Comparison of ENCODE assay signal across 8 cellular contexts in the genomic region with DNA sequence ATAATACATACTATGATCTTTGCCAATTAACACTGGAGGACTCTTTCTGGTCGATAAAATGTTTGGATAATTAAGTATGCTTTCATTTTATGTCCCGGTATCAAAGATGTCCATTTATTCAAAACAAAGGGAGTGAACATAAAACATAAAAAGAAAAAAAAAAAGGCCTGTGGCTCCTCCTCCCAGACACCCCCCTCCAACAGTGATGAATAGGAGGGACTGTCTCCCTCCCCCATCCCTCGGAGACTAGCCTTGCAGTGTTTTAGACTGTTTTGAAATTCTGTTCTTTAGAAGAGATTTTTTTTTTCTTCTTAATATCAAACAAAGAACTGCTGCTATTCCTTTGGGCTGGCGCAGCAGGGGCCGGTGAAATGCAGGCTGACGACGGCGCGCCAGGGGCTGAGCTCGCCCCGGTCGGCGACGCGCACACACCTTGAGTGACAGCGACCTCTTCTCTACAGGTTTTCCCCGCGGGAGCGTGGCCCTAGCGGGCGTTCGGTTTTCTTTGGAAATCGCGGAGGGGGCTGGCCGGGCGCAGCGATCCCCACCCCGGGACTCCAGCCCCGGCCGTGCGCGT. TPM values are rescaled to one million over a fixed set of nuclear protein-coding genes. Genes with fewer than 3 reads are reported as not detected.
DNase-seq lines count a peak whose midpoint lies in the region; ATAC-seq, FAIRE-seq and TF ChIP-seq lines count a peak whose summit lies in the region.

A gene with protein sequence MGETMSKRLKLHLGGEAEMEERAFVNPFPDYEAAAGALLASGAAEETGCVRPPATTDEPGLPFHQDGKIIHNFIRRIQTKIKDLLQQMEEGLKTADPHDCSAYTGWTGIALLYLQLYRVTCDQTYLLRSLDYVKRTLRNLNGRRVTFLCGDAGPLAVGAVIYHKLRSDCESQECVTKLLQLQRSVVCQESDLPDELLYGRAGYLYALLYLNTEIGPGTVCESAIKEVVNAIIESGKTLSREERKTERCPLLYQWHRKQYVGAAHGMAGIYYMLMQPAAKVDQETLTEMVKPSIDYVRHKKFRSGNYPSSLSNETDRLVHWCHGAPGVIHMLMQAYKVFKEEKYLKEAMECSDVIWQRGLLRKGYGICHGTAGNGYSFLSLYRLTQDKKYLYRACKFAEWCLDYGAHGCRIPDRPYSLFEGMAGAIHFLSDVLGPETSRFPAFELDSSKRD (plus strand): TSS at position 235 of the 577 bp plus-strand sequence. CDS start 689 bp downstream, outside the sequence.

- no peak for TF ChIP-seq RAD21 in A549 (conservative IDR thresholded peaks at IDR 0.05 in 1 of 2, IDR thresholded peaks at IDR 0.05 in 1 of 2)

- H3K27ac ChIP-seq in A549, result peak within 1 kb of the TSS; percentile 99
- H3K27ac ChIP-seq in foreskin keratinocyte, result peak within 1 kb of the TSS; percentile 98

- H3K27me3 Mint-ChIP-seq in activated T-cell treated with anti-CD3 and anti-CD28 coated beads, Interleukin-2, amount 50 U/mL, for 72 hours (ENCODE audit: low read depth), result peaks cover 4% of the 10 kb centered on the region

- peak within 1 kb of the TSS; percentile 90 for H3K27ac Mint-ChIP-seq in activated T-cell treated with anti-CD3 and anti-CD28 coated beads, Interleukin-2, amount 50 U/mL, for 72 hours

- no peak for TF ChIP-seq EP300 in A549 (IDR thresholded peaks at IDR 0.05)

- peak within 1 kb of the TSS; percentile 97 to 99 for H3K4me3 Mint-ChIP-seq in activated T-cell treated with anti-CD3 and anti-CD28 coated beads, Interleukin-2, amount 50 U/mL, for 72 hours

- DNase-seq in A549 (ENCODE audit: low read depth in 1 of 2, low spot score in 1 of 2), result peak in 1 of 2 experiments; percentile 31
- DNase-seq in NCI-H2171 treated with DMSO at 0.1 percent for 48 hours (lab: John Stamatoyannopoulos, UW), result peak; percentile 79
- DNase-seq in activated T-cell treated with anti-CD3 and anti-CD28 coated beads, Interleukin-2, amount 50 U/mL, for 72 hours, result peak in 1 of 2 donors; percentile 39
- DNase-seq in foreskin keratinocyte, result no peak
- no peak for DNase-seq in omental fat pad (ENCODE audit: low spot score)
- DNase-seq in RPMI8226, result no peak

- ATAC-seq in A549, result peak; percentile 23 to 26
- peak; percentile 45 for ATAC-seq in GM18517 (IDR thresholded peaks at IDR 0.05; ENCODE audit: unreplicated experiment)
- ATAC-seq in HG03025 (IDR thresholded peaks at IDR 0.05; ENCODE audit: low FRiP score, unreplicated experiment), result peak; percentile 25
- ATAC-seq in activated T-cell treated with anti-CD3 and anti-CD28 coated beads, Interleukin-2, amount 50 U/mL, for 72 hours (replicated peaks in 1 of 2), result peak; percentile 20 to 29
- peak; percentile 0 for ATAC-seq in foreskin keratinocyte
- ATAC-seq in omental fat pad (ENCODE audit: low FRiP score), result peak; percentile 6

- POLR2A ChIA-PET in A549 (lab: Yijun Ruan, JAX), result interaction anchor here (0.7 to 1.5 kb wide), 18 partner anchors 10 to 741 kb away, joined by 3 to 16 read pairs (median 5); a partner anchor contains a TSS

- no peaks in the 10 kb centered on the region for H3K9me3 Mint-ChIP-seq in activated T-cell treated with anti-CD3 and anti-CD28 coated beads, Interleukin-2, amount 50 U/mL, for 72 hours

- peaks cover 18% of the 10 kb centered on the region for H3K4me1 Mint-ChIP-seq in activated T-cell treated with anti-CD3 and anti-CD28 coated beads, Interleukin-2, amount 50 U/mL, for 72 hours (ENCODE audit: low read depth)

- H3K36me3 Mint-ChIP-seq in activated T-cell treated with anti-CD3 and anti-CD28 coated beads, Interleukin-2, amount 50 U/mL, for 72 hours (ENCODE audit: insufficient read depth in 2 of 2), result peaks cover 0 to 2% of the 10 kb centered on the region in 2 donors

- H3K4me3 ChIP-seq in A549, result peak within 1 kb of the TSS; percentile 83

- H3K27me3 ChIP-seq in foreskin keratinocyte, result no peaks in the 10 kb centered on the region

- TF ChIP-seq CTCF in A549 (IDR thresholded peaks at IDR 0.05), result no peak
- no peak for TF ChIP-seq CTCF in foreskin keratinocyte (conservative IDR thresholded peaks at IDR 0.05)
- no peak for TF ChIP-seq CTCF in omental fat pad (IDR thresholded peaks at IDR 0.05)

- peaks cover 13% of the 10 kb centered on the region for H3K4me1 ChIP-seq in A549
- H3K4me1 ChIP-seq in foreskin keratinocyte, result no peaks in the 10 kb centered on the region

- 2% methylated on average over 22 of the region's 32 CpGs for WGBS in A549 (ENCODE audit: missing lambda C conversion rate)

- CTCF ChIA-PET in A549 (lab: Yijun Ruan, JAX), result interaction anchor here (0.9 to 1.8 kb wide), 6 partner anchors 17 to 110 kb away, joined by 3 to 5 read pairs (median 4); no protein-coding TSS in a partner anchor

- H3K4me2 ChIP-seq in A549, result peak within 1 kb of the TSS; percentile 76

- H3K9me3 ChIP-seq in A549, result no peaks in the 10 kb centered on the region

- FAIRE-seq in A549 (lab: Jason Lieb, UNC), result no peak

- TF ChIP-seq POLR2A in A549 (IDR thresholded peaks at IDR 0.05; ENCODE audit: low read length), result no peak

TF ChIP-seq in A549, 52 proteins besides CTCF, POLR2A, EP300 and RAD21:
- no peak for TF ChIP-seq NR3C1 (IDR thresholded peaks at IDR 0.05)
- TF ChIP-seq, protein P1, sequence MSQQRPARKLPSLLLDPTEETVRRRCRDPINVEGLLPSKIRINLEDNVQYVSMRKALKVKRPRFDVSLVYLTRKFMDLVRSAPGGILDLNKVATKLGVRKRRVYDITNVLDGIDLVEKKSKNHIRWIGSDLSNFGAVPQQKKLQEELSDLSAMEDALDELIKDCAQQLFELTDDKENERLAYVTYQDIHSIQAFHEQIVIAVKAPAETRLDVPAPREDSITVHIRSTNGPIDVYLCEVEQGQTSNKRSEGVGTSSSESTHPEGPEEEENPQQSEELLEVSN (IDR thresholded peaks at IDR 0.05; ENCODE audit: borderline replicate concordance, low read depth), result no peak
- TF ChIP-seq SREBF2 (IDR thresholded peaks at IDR 0.05), result no peak

RNA-seq across cellular contexts. Expression of the gene that starts here (rescaled TPM):
- polyA plus RNA-seq in A549 (2011; rRNA removed), result 12.4 and 15.1 TPM in 2 replicates
- 15.3 and 17.0 TPM in 2 replicates for polyA plus RNA-seq in A549 (2012; cell fraction: cytosol; rRNA removed)
- 15.2 and 17.9 TPM in 2 replicates for polyA plus RNA-seq in A549 (2012; cell fraction: nucleus; rRNA removed)
- 7.6 to 9.7 TPM (median 8.0 TPM) in 3 replicates for polyA plus RNA-seq in A549 (2017; fragmentation: RNase III; extraction: RNeasy Plus Mini Kit Qiagen cat#74134 plus additional on column Dnase treatment)
- polyA minus RNA-seq in A549 (2011; rRNA and poly(A)+ RNA removed), result 12.1 and 15.0 TPM in 2 replicates
- total RNA-seq in activated T-cell treated with anti-CD3 and anti-CD28 coated beads, Interleukin-2, amount 50 U/mL, for 72 hours, result 10 to 100 TPM in 1 of 2 donors, 1 to 10 TPM in 1; 9.5 to 13.0 TPM
- total RNA-seq in foreskin keratinocyte, result 8.8 and 9.4 TPM in 2 replicates
- polyA plus RNA-seq in foreskin keratinocyte, result 7.0 and 7.8 TPM in 2 replicates
- 10 to 100 TPM; 12.6 to 23.3 (median 18.6) TPM for total RNA-seq in omental fat pad
